In genomic region chr2:120959426-120959825, GRCh38 we compare ENCODE assay signal across 1 cellular context.
TF ChIP-seq lines count a peak whose summit lies in the region.

No MANE protein-coding gene starts in this region.

TF ChIP-seq in SK-N-SH, 30 proteins besides CTCF, POLR2A, EP300 and RAD21 (continued from another document):
- TF ChIP-seq, protein P1, sequence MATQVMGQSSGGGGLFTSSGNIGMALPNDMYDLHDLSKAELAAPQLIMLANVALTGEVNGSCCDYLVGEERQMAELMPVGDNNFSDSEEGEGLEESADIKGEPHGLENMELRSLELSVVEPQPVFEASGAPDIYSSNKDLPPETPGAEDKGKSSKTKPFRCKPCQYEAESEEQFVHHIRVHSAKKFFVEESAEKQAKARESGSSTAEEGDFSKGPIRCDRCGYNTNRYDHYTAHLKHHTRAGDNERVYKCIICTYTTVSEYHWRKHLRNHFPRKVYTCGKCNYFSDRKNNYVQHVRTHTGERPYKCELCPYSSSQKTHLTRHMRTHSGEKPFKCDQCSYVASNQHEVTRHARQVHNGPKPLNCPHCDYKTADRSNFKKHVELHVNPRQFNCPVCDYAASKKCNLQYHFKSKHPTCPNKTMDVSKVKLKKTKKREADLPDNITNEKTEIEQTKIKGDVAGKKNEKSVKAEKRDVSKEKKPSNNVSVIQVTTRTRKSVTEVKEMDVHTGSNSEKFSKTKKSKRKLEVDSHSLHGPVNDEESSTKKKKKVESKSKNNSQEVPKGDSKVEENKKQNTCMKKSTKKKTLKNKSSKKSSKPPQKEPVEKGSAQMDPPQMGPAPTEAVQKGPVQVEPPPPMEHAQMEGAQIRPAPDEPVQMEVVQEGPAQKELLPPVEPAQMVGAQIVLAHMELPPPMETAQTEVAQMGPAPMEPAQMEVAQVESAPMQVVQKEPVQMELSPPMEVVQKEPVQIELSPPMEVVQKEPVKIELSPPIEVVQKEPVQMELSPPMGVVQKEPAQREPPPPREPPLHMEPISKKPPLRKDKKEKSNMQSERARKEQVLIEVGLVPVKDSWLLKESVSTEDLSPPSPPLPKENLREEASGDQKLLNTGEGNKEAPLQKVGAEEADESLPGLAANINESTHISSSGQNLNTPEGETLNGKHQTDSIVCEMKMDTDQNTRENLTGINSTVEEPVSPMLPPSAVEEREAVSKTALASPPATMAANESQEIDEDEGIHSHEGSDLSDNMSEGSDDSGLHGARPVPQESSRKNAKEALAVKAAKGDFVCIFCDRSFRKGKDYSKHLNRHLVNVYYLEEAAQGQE (IDR thresholded peaks at IDR 0.05; ENCODE audit: low read depth, low read length) = no peak
- TF ChIP-seq, protein P2, sequence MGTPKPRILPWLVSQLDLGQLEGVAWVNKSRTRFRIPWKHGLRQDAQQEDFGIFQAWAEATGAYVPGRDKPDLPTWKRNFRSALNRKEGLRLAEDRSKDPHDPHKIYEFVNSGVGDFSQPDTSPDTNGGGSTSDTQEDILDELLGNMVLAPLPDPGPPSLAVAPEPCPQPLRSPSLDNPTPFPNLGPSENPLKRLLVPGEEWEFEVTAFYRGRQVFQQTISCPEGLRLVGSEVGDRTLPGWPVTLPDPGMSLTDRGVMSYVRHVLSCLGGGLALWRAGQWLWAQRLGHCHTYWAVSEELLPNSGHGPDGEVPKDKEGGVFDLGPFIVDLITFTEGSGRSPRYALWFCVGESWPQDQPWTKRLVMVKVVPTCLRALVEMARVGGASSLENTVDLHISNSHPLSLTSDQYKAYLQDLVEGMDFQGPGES (IDR thresholded peaks at IDR 0.05; ENCODE audit: low read depth, low read length) = no peak
